8 cellular contexts compared by ENCODE assay signal in the genomic region with DNA sequence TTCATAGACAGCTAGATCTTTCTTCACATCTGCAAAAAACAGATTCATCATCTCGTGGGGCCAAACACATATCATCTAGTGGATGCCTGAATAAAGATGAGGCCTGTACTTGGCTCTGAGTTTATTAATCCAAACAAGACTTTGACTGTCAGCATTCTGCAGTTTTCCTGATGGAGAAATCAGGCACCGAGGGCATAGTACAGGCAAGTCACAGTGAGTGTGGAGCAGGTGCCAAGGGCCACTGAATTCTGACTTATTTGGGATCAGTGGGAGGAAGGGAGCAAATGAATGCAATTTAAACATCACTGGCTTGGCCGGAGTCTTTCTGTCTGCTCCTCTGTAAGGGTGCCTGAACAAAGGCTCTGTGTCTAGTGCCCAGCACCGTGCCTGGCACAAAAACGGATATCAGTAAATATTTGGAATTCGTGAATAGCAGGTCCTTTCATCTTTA. TPM values are rescaled to one million over a fixed set of nuclear protein-coding genes. Genes with fewer than 3 reads are reported as not detected.
A peak's percentile ranks its signal among the peaks of the same experiment; 100 is the strongest.
DNase-seq lines count a peak whose midpoint lies in the region; ATAC-seq and TF ChIP-seq lines count a peak whose summit lies in the region.

No MANE protein-coding gene starts in this region.

- no peak overlapping the region for H3K9ac ChIP-seq in rectal smooth muscle tissue (ENCODE audit: low read length)

- H3K36me3 ChIP-seq in rectal smooth muscle tissue (ENCODE audit: control insufficient read depth, insufficient read depth, low read length), result no peaks in the 10 kb centered on the region

- no peaks in the 10 kb centered on the region for H3K27me3 ChIP-seq in rectal smooth muscle tissue (ENCODE audit: control insufficient read depth, insufficient read depth, low read length)

- no peaks in the 10 kb centered on the region for H3K36me3 Mint-ChIP-seq in T-cell

- POLR2A ChIA-PET in T-cell (lab: Charles Lee), result no interaction called here

- peaks cover 47 to 51% (median 50%) of the 10 kb centered on the region in 3 donors for H3K4me1 Mint-ChIP-seq in T-cell

- in situ Hi-C loops in GM13976 (cut with MboI; ENCODE audit: low sequenced_read_pairs, unreplicated experiment), result loop anchor here (10.0 kb wide), 1 partner anchor 113 kb away; no protein-coding TSS in a partner anchor

- peak overlapping the region; percentile 80 to 89 (median 88) for H3K4me3 Mint-ChIP-seq in T-cell

- H3K4me3 ChIP-seq in GM12875 (ENCODE audit: low read depth, low read length) (peak overlapping the region; percentile 77), foreskin fibroblast (ENCODE audit: low read depth in 1 of 2, low read length in 2 of 2) (peak overlapping the region; percentile 72 to 95), rectal smooth muscle tissue (ENCODE audit: low read length) (peak overlapping the region; percentile 97)

- H3K4me1 ChIP-seq in rectal smooth muscle tissue (ENCODE audit: control insufficient read depth, insufficient read depth, low read length), result peaks cover 21% of the 10 kb centered on the region

- peak overlapping the region; percentile 82 for H3K27ac Mint-ChIP-seq in T-cell

- no peak for ATAC-seq in T-cell (replicated peaks in 1 of 4)

- DNase-seq in T-cell (peak in 1 of 34 experiments; percentile 16), foreskin fibroblast (no peak), NCI-H226 (no peak), GM13976 (ENCODE audit: low spot score) (no peak), germinal center (ENCODE audit: low spot score) (no peak), AG08395 (ENCODE audit: low spot score) (no peak)

- no peaks in the 10 kb centered on the region for H3K9me3 Mint-ChIP-seq in T-cell

- no peak overlapping the region for H3K27ac ChIP-seq in rectal smooth muscle tissue (ENCODE audit: low read depth, low read length)

- CTCF ChIA-PET in T-cell (lab: Charles Lee), result interaction anchor here (0.6 to 1.5 kb wide), 3 partner anchors 30 to 392 kb away, joined by 3 to 4 read pairs (median 3); a partner anchor contains a TSS

- H3K27me3 Mint-ChIP-seq in T-cell, result no peaks in the 10 kb centered on the region

- TF ChIP-seq CTCF in GM12875 (IDR thresholded peaks at IDR 0.05; ENCODE audit: borderline replicate concordance, insufficient read depth, low read depth, low read length) (no peak), foreskin fibroblast (IDR thresholded peaks at IDR 0.05; ENCODE audit: low read depth, low read length) (no peak), GM13976 (IDR thresholded peaks at IDR 0.05; ENCODE audit: borderline replicate concordance, control extremely low read depth, extremely low read depth, insufficient read depth, missing control alignments) (no peak)

RNA-seq across cellular contexts. Expression of a gene that starts 1.0 kb away (rescaled TPM):
- 100 to 1,000 TPM in 1 of 5 donors, 10 to 100 TPM in 4; 27.4 to 105 (median 33.1) TPM for total RNA-seq in T-cell
